ENCODE assay signal across 1 cellular context in the genomic region with DNA sequence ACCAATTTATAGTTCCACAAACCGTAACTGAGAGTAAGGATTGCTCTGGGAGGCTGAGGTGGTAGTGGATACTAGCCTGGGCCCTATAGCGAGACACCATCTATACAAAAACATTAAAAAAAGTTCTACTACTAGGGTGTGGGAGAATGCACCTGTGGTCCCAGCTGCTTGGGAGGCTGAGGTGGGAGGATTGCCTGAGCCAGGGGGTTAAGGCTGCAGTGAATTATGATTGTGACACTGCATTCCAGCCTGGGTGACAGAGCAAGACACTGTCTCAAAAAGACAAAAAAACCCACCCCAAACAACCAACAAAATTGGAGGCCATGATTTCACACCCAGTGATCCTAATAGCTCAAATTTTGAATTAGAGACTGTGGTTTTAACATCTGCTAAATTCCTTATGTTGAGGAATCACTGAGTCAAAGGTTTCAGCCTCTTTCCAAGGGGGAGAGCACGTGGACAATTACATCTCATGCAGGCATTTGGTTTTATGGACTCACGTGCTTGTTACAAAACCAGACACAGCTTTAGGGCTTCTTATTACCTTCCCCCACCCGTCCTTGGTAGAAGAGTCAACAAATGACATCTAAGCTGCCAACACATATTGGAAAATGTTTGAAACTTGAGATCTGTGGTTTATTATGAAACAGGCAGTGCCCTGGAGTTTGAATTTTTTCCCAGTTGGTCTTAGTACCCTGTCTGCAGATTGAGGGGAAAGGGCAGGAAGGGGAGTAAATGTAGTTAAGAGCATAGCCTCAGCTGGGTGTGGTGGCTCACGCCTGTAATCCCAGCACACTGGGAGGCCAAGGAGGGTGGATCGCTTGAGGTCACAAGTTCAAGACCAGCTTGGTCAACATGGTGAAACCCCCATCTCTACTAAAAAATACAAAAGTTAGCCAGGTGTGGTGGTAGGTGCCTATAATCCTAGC.
TF ChIP-seq lines count a peak whose summit lies in the region.

No MANE protein-coding gene starts in this region.

TF ChIP-seq in HEK293T, 16 proteins besides CTCF, POLR2A, EP300 and RAD21 (continued from another document):
- TF ChIP-seq PKNOX1 (IDR thresholded peaks at IDR 0.05) = no peak
- TF ChIP-seq FOXM1 (IDR thresholded peaks at IDR 0.05; ENCODE audit: borderline replicate concordance) = no peak
- peak; percentile 60 for TF ChIP-seq BHLHE40 (IDR thresholded peaks at IDR 0.05; ENCODE audit: borderline replicate concordance)
- no peak for TF ChIP-seq ARNT (IDR thresholded peaks at IDR 0.05)
- TF ChIP-seq HDGF (IDR thresholded peaks at IDR 0.05; ENCODE audit: borderline replicate concordance) = no peak
- TF ChIP-seq SUZ12 (IDR thresholded peaks at IDR 0.05) = no peak
- peak; percentile 89 for TF ChIP-seq L3MBTL2 (conservative IDR thresholded peaks at IDR 0.05)
- TF ChIP-seq TARDBP (IDR thresholded peaks at IDR 0.05) = no peak
